In genomic region chr5:115354246-115354645, GRCh38 we compare ENCODE assay signal across 21 cellular contexts.
"Had no signal": no experiment of that assay in that cellular context is flagged by ENCODE, and none has a peak within 500 bp of the region (broad histone marks: within the 10 kb centered on the region; RNA-seq: fewer than 3 reads in every experiment).

No MANE protein-coding gene starts in this region.

- FAIRE-seq: endometrium, frontal cortex, urothelium cell line had no signal

- H3K27ac ChIP-seq: ovary, psoas muscle, skin epidermis, spleen, thoracic aorta, tibial nerve, upper lobe of left lung had no signal

- H3K4me3 ChIP-seq: lung, ovary, psoas muscle, skin epidermis, spleen, thoracic aorta, tibial nerve, upper lobe of left lung had no signal

- H3K4me1 ChIP-seq: spleen, upper lobe of left lung had no signal

- ATAC-seq: effector memory CD8-positive, alpha-beta T cell; natural killer cell; psoas muscle; right cardiac atrium; stimulated activated naive B cell treated with anti-CD40 and anti-IgM and Interleukin-4, amounts not matched to agents 10 μg/mL and 1 μg/mL and 100 μg/mL, for 72 hours had no signal

- DNase-seq: cortex of kidney; effector memory CD8-positive, alpha-beta T cell; hypothalamus; immature natural killer cell; islet precursor cell; natural killer cell; occipital lobe; ovary; posterior cingulate gyrus; psoas muscle; right cardiac atrium; spleen; stimulated activated naive B cell treated with anti-CD40 and anti-IgM and Interleukin-4, amounts not matched to agents 10 μg/mL and 1 μg/mL and 100 μg/mL, for 72 hours; upper lobe of left lung had no signal

- H3K9me3 ChIP-seq: ovary, psoas muscle, thoracic aorta had no signal

- H3K36me3 ChIP-seq: ovary, spleen, thoracic aorta, tibial nerve, upper lobe of left lung had no signal
